12 cellular contexts compared by ENCODE assay signal in genomic region chr6:111725446-111726112, GRCh38.
DNase-seq lines count a peak whose midpoint lies in the region; ATAC-seq and TF ChIP-seq lines count a peak whose summit lies in the region.
"Had no signal": no experiment of that assay in that cellular context is flagged by ENCODE, and none has a peak within 500 bp of the region (broad histone marks: within the 10 kb centered on the region; RNA-seq: fewer than 3 reads in every experiment).

No MANE protein-coding gene starts in this region.

- H2BK15ac ChIP-seq in IMR-90 (ENCODE audit: low read depth, low read length) = no peak overlapping the region

- H4K8ac ChIP-seq in IMR-90 (ENCODE audit: low read depth in 2 of 2, low read length in 2 of 2) = no peak overlapping the region

- no TSS peak for BruUV-seq in IMR-90 (replicated peaks; lab: Mats Ljungman, UMichigan)

- in situ Hi-C loops in IMR-90 (cut with MboI; ENCODE audit: low sequenced_read_pairs) = no loop called here

- H3K36me3 ChIP-seq in BLaER1 (peaks cover 47% of the 10 kb centered on the region), IMR-90 (ENCODE audit: control insufficient read depth, insufficient read depth, low read length) (no peaks in the 10 kb centered on the region), osteoblast (ENCODE audit: insufficient read depth, low read length) (no peaks in the 10 kb centered on the region)

- H3K18ac ChIP-seq in IMR-90 (ENCODE audit: low read depth, low read length) = no peak overlapping the region

- H3K27me3 ChIP-seq in BLaER1 (no peaks in the 10 kb centered on the region), IMR-90 (ENCODE audit: control insufficient read depth, insufficient read depth, low read length) (no peaks in the 10 kb centered on the region), osteoblast (ENCODE audit: insufficient read depth, low read length) (no peaks in the 10 kb centered on the region)

- peaks cover 8% of the 10 kb centered on the region; the same call in 1 of the 2 replicates for H3K9me1 ChIP-seq in IMR-90 (ENCODE audit: insufficient read depth, low read length)

- no peak overlapping the region for H2BK120ac ChIP-seq in IMR-90 (ENCODE audit: low read depth, low read length)

- peaks cover 47 to 90% (median 86%) of the 10 kb centered on the region in 4 donors for H3K4me1 Mint-ChIP-seq in naive thymus-derived CD8-positive, alpha-beta T cell
- H3K4me1 Mint-ChIP-seq in type B pancreatic cell (ENCODE audit: unreplicated experiment) = peaks cover 29% of the 10 kb centered on the region

- 0 out of 2 replicates have a peak overlapping the region, but pooled peaks have one; percentile 15 for H3K9ac ChIP-seq in BLaER1
- H3K9ac ChIP-seq in IMR-90 (ENCODE audit: low read depth, low read length) = no peak overlapping the region

- no peak overlapping the region for H4K91ac ChIP-seq in IMR-90 (ENCODE audit: insufficient read depth, low read depth, low read length)

- H3K4me3 Mint-ChIP-seq in naive thymus-derived CD8-positive, alpha-beta T cell = peak overlapping the region in 5 of 10 donors; percentile 7 to 87 (median 78)
- H3K4me3 Mint-ChIP-seq in type B pancreatic cell = no peak overlapping the region

- H3K27me3 Mint-ChIP-seq in naive thymus-derived CD8-positive, alpha-beta T cell = no peaks in the 10 kb centered on the region
- no peaks in the 10 kb centered on the region for H3K27me3 Mint-ChIP-seq in type B pancreatic cell
- H3K27me3 Mint-ChIP-seq: memory B cell had no signal

- H3K23ac ChIP-seq in IMR-90 (ENCODE audit: low read depth, low read length) = no peak overlapping the region

- H3K56ac ChIP-seq in IMR-90 (ENCODE audit: extremely low read depth, insufficient read depth, low read length) = no peak overlapping the region

- DNase-seq in IMR-90 (peak; percentile 32), cerebellum (ENCODE audit: low spot score) (peak; percentile 38), SW 1271 (lab: John Stamatoyannopoulos, UW) (no peak), osteoblast (ENCODE audit: insufficient read length, low spot score, missing footprints) (no peak), type B pancreatic cell (ENCODE audit: extremely low spot score, unreplicated experiment) (no peak)
- DNase-seq in naive thymus-derived CD8-positive, alpha-beta T cell = no peak
- DNase-seq: activated gamma-delta T cell treated with Interleukin-2 at 50 U/mL for 16 hours, NCI-H2227 treated with DMSO at 0.1 percent for 48 hours had no signal

- peaks cover 0 to 2% (median 0%) of the 10 kb centered on the region in 9 donors for H3K9me3 Mint-ChIP-seq in naive thymus-derived CD8-positive, alpha-beta T cell
- peaks cover 11% of the 10 kb centered on the region for H3K9me3 Mint-ChIP-seq in type B pancreatic cell
- H3K9me3 Mint-ChIP-seq: memory B cell had no signal

- H3K4me1 ChIP-seq in BLaER1 = peaks cover 45% of the 10 kb centered on the region
- H3K4me1 ChIP-seq in IMR-90 (ENCODE audit: control insufficient read depth, insufficient read depth, low read length) = peaks cover 7% of the 10 kb centered on the region
- H3K4me1 ChIP-seq in osteoblast (ENCODE audit: insufficient read depth, low read length) = peaks cover 41% of the 10 kb centered on the region

- peak overlapping the region; percentile 61 for H3K4me2 ChIP-seq in BLaER1
- H3K4me2 ChIP-seq in IMR-90 (ENCODE audit: low read depth, low read length) = no peak overlapping the region
- H3K4me2 ChIP-seq in osteoblast (ENCODE audit: insufficient read depth, low read length) = no peak overlapping the region

- H2AK5ac ChIP-seq in IMR-90 (ENCODE audit: low read depth, low read length) = no peak overlapping the region

- H3K9me3 ChIP-seq in BLaER1 (peaks cover 11% of the 10 kb centered on the region; the same call in 1 of the 2 replicates), IMR-90 (ENCODE audit: control insufficient read depth, insufficient read depth, low read length) (no peaks in the 10 kb centered on the region), osteoblast (ENCODE audit: low read depth, low read length) (peaks cover 7% of the 10 kb centered on the region)

- WGBS in IMR-90 (ENCODE audit: extremely low coverage in 2 of 2, insufficient read length in 1 of 2), 2 experiments = 94% methylated on average over 3 of the region's 7 CpGs; no CpG with 5 or more reads in 1 of the 2 experiments

- H3K79me2 ChIP-seq in osteoblast (ENCODE audit: insufficient read depth, low read length) = peaks cover 40% of the 10 kb centered on the region

- no peak for TF ChIP-seq POLR2A in IMR-90 (IDR thresholded peaks at IDR 0.05; ENCODE audit: low read depth, low read length)

- dilution Hi-C loops in IMR-90 (cut with HindIII; ENCODE audit: low sequenced_read_pairs, unreplicated experiment) = no loop called here

- H4K5ac ChIP-seq in IMR-90 (ENCODE audit: low read depth, low read length) = no peak overlapping the region

- CTCF ChIA-PET in IMR-90 (lab: Yijun Ruan, JAX) = interaction anchor here (1.1 kb wide), 1 partner anchor 304 kb away, joined by 3 read pairs; no protein-coding TSS in a partner anchor

- no peak for TF ChIP-seq CTCF in IMR-90 (conservative IDR thresholded peaks at IDR 0.05; ENCODE audit: low read depth, low read length)
- TF ChIP-seq CTCF in osteoblast (IDR thresholded peaks at IDR 0.05; ENCODE audit: extremely low read depth, low read depth, low read length) = no peak
- TF ChIP-seq CTCF in type B pancreatic cell (conservative IDR thresholded peaks at IDR 0.05) = no peak

- H3K27ac ChIP-seq in BLaER1 (peak overlapping the region; percentile 60; the same call in 1 of the 2 replicates), IMR-90 (ENCODE audit: insufficient read depth, low read length) (no peak overlapping the region), osteoblast (ENCODE audit: low read depth, low read length) (no peak overlapping the region)
- H3K27ac ChIP-seq: VCaP had no signal

- no peak overlapping the region for H2BK5ac ChIP-seq in IMR-90 (ENCODE audit: low read depth, low read length, poor library complexity, severe bottlenecking)

- H3K4me3 ChIP-seq in BLaER1 (no peak overlapping the region), IMR-90 (ENCODE audit: insufficient read depth, low read depth, low read length) (no peak overlapping the region), osteoblast (ENCODE audit: insufficient read depth, low read length) (no peak overlapping the region)

- H3K36me3 Mint-ChIP-seq in naive thymus-derived CD8-positive, alpha-beta T cell = peaks cover 0 to 21% (median 6%) of the 10 kb centered on the region in 3 donors
- H3K36me3 Mint-ChIP-seq in type B pancreatic cell = peaks cover 32% of the 10 kb centered on the region

- H4K20me1 ChIP-seq in BLaER1 (peaks cover 38% of the 10 kb centered on the region), IMR-90 (ENCODE audit: insufficient read depth, low read length) (peaks cover 4% of the 10 kb centered on the region; the same call in 1 of the 2 replicates), osteoblast (ENCODE audit: insufficient read depth, low read length) (peaks cover 2% of the 10 kb centered on the region)

- intact Hi-C loops in IMR-90 (cut with micrococcal nuclease) = loop anchor here (10.0 kb wide), 1 partner anchor 79 kb away; no protein-coding TSS in a partner anchor

- peaks cover 10 to 19% of the 10 kb centered on the region in 2 experiments for H3K79me1 ChIP-seq in IMR-90 (ENCODE audit: low read depth in 1 of 2, low read length in 2 of 2)

- H2BK20ac ChIP-seq in IMR-90 (ENCODE audit: low read depth, low read length) = no peak overlapping the region

- H3K14ac ChIP-seq in IMR-90 (replicated peaks; ENCODE audit: low read depth, low read length) = no peak overlapping the region

- no peak overlapping the region for H3K4ac ChIP-seq in IMR-90 (ENCODE audit: low read depth, low read length)

- no peak for TF ChIP-seq RAD21 in IMR-90 (IDR thresholded peaks at IDR 0.05; ENCODE audit: low read length)

- ATAC-seq in IMR-90 (ENCODE audit: low read depth) (0 out of 2 replicates have a peak, but pooled peaks have one; percentile 24), HG03457 (IDR thresholded peaks at IDR 0.05; ENCODE audit: unreplicated experiment) (no peak)
- ATAC-seq in naive thymus-derived CD8-positive, alpha-beta T cell = no peak

- no peak overlapping the region for H2AK9ac ChIP-seq in IMR-90 (replicated peaks; ENCODE audit: low read depth, low read length, poor library complexity)

- peak overlapping the region; percentile 88 to 98 (median 96) for H3K27ac Mint-ChIP-seq in naive thymus-derived CD8-positive, alpha-beta T cell
- no peak overlapping the region for H3K27ac Mint-ChIP-seq in type B pancreatic cell

- H2AFZ ChIP-seq in IMR-90 (replicated peaks; ENCODE audit: low read length, poor library complexity) (no peak overlapping the region), osteoblast (ENCODE audit: low read length) (no peak overlapping the region)

- POLR2A ChIA-PET in IMR-90 (lab: Charles Lee; ENCODE audit: unreplicated experiment) = no interaction called here
- POLR2A ChIA-PET in naive thymus-derived CD8-positive, alpha-beta T cell (lab: Charles Lee) = interaction anchor here (0.7 to 2.3 kb wide), 8 partner anchors 9 to 236 kb away, joined by 3 to 7 read pairs (median 4); partner anchors contain the start of gene FYN

TF ChIP-seq in IMR-90, 13 proteins besides CTCF, POLR2A, EP300 and RAD21:
- TF ChIP-seq RCOR1 (IDR thresholded peaks at IDR 0.05; ENCODE audit: insufficient replicate concordance, low read length) (no peak), BHLHE40 (IDR thresholded peaks at IDR 0.05; ENCODE audit: low read depth, low read length) (no peak), USF2 (IDR thresholded peaks at IDR 0.05; ENCODE audit: low read depth, low read length) (no peak), MXI1 (IDR thresholded peaks at IDR 0.05; ENCODE audit: borderline replicate concordance, low read depth, low read length) (no peak)

Comparison
In these comparisons a context has a peak if more than half of its experiments do, and no peak if none do; other contexts are left out.
1. DNase-seq: peak in IMR-90 (single experiment) and cerebellum (single experiment); none in naive thymus-derived CD8-positive, alpha-beta T cell (0 of 10), SW 1271 (0 of 2), osteoblast (single experiment) and type B pancreatic cell (single experiment).